In the genomic region with DNA sequence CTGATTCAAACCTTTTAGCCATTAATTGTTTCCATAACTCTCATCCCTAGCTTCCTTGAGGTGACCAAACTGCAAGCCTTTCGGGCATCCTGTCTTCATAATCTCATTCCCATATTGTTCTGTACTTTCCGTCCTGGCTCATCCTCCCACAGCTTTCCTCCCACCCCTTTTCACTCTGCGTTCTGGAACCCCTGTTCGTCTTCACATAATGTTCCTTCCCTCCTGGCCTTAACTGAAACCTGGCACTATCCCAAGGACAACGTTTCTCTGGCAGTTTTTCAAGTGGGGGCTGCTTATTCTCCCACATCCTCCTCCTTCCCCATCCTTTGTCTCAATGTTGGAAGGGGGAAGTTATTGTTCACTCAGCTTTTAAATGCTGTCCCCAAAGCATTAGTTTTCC, we compare ENCODE assay signal across 10 cellular contexts. TPM values are rescaled to one million over a fixed set of nuclear protein-coding genes. Genes with fewer than 3 reads are reported as not detected.
A peak's percentile ranks its signal among the peaks of the same experiment; 100 is the strongest.
DNase-seq lines count a peak whose midpoint lies in the region; ATAC-seq lines count a peak whose summit lies in the region.
"Had no signal": no experiment of that assay in that cellular context is flagged by ENCODE, and none has a peak within 500 bp of the region (broad histone marks: within the 10 kb centered on the region; RNA-seq: fewer than 3 reads in every experiment).

No MANE protein-coding gene starts in this region.

- ATAC-seq in right cardiac atrium = peak in 1 of 2 donors; percentile 36
- no peak for ATAC-seq in stimulated activated memory B cell treated with anti-CD40 and anti-IgM and Interleukin-4, amounts not matched to agents 10 μg/mL and 1 μg/mL and 100 μg/mL, for 72 hours
- no peak for ATAC-seq in HG02884 (IDR thresholded peaks at IDR 0.05; ENCODE audit: unreplicated experiment)

- peak overlapping the region; percentile 98 for H3K4me3 Mint-ChIP-seq in T-helper 1 cell treated with Interleukin-12 subunit alpha and Interleukin-12 subunit beta and Interleukin-4 antibody, amounts not matched to agents 30 μg/mL and 1 μg/mL, for 36 hours
- H3K4me3 Mint-ChIP-seq in activated T-helper 2 cell treated with anti-CD3 and anti-CD28 coated beads, Interferon-gamma antibody, Interleukin-2, Interleukin-4, amounts not matched to agents 10 μg/mL and 5 μg/mL and 100 μg/mL, durations not matched to agents 14 hours and 24 hours and 36 hours (ENCODE audit: low read depth) = peak overlapping the region; percentile 73
- H3K4me3 Mint-ChIP-seq in stimulated activated memory B cell treated with anti-CD40 and anti-IgM and Interleukin-4, amounts not matched to agents 10 μg/mL and 1 μg/mL and 100 μg/mL, for 72 hours = peak overlapping the region; percentile 90

- H3K4me3 ChIP-seq in right cardiac atrium (ENCODE audit: low read length) = peak overlapping the region; percentile 95

- WGBS in right cardiac atrium = 14% methylated on average over 5 of the region's 5 CpGs

- H3K27me3 Mint-ChIP-seq in T-helper 1 cell treated with Interleukin-12 subunit alpha and Interleukin-12 subunit beta and Interleukin-4 antibody, amounts not matched to agents 30 μg/mL and 1 μg/mL, for 36 hours (ENCODE audit: low read depth) = no peaks in the 10 kb centered on the region
- no peaks in the 10 kb centered on the region for H3K27me3 Mint-ChIP-seq in activated T-helper 2 cell treated with anti-CD3 and anti-CD28 coated beads, Interferon-gamma antibody, Interleukin-2, Interleukin-4, amounts not matched to agents 10 μg/mL and 5 μg/mL and 100 μg/mL, durations not matched to agents 14 hours and 24 hours and 36 hours (ENCODE audit: low read depth)
- H3K27me3 Mint-ChIP-seq in stimulated activated memory B cell treated with anti-CD40 and anti-IgM and Interleukin-4, amounts not matched to agents 10 μg/mL and 1 μg/mL and 100 μg/mL, for 72 hours = no peaks in the 10 kb centered on the region

- H3K9me3 ChIP-seq in right cardiac atrium (ENCODE audit: control insufficient read depth, low read length) = no peaks in the 10 kb centered on the region

- no peaks in the 10 kb centered on the region for H3K27me3 ChIP-seq in right cardiac atrium (ENCODE audit: control insufficient read depth, insufficient read depth)

- intact Hi-C loops in activated T-helper 2 cell treated with anti-CD3 and anti-CD28 coated beads, Interferon-gamma antibody, Interleukin-2, Interleukin-4, amounts not matched to agents 10 μg/mL and 5 μg/mL and 100 μg/mL, durations not matched to agents 14 hours and 24 hours and 36 hours (cut with micrococcal nuclease) = no loop called here
- intact Hi-C loops in right cardiac atrium (cut with DNase I) = no loop called here

- peaks cover 41% of the 10 kb centered on the region for H3K4me1 Mint-ChIP-seq in T-helper 1 cell treated with Interleukin-12 subunit alpha and Interleukin-12 subunit beta and Interleukin-4 antibody, amounts not matched to agents 30 μg/mL and 1 μg/mL, for 36 hours (ENCODE audit: low read depth)
- peaks cover 40% of the 10 kb centered on the region for H3K4me1 Mint-ChIP-seq in activated T-helper 2 cell treated with anti-CD3 and anti-CD28 coated beads, Interferon-gamma antibody, Interleukin-2, Interleukin-4, amounts not matched to agents 10 μg/mL and 5 μg/mL and 100 μg/mL, durations not matched to agents 14 hours and 24 hours and 36 hours (ENCODE audit: low read depth)
- H3K4me1 Mint-ChIP-seq in stimulated activated memory B cell treated with anti-CD40 and anti-IgM and Interleukin-4, amounts not matched to agents 10 μg/mL and 1 μg/mL and 100 μg/mL, for 72 hours = peaks cover 62% of the 10 kb centered on the region

- H3K36me3 Mint-ChIP-seq in T-helper 1 cell treated with Interleukin-12 subunit alpha and Interleukin-12 subunit beta and Interleukin-4 antibody, amounts not matched to agents 30 μg/mL and 1 μg/mL, for 36 hours (ENCODE audit: low read depth) = peaks cover 64% of the 10 kb centered on the region
- H3K36me3 Mint-ChIP-seq in activated T-helper 2 cell treated with anti-CD3 and anti-CD28 coated beads, Interferon-gamma antibody, Interleukin-2, Interleukin-4, amounts not matched to agents 10 μg/mL and 5 μg/mL and 100 μg/mL, durations not matched to agents 14 hours and 24 hours and 36 hours (ENCODE audit: low read depth) = peaks cover 77% of the 10 kb centered on the region
- peaks cover 59% of the 10 kb centered on the region for H3K36me3 Mint-ChIP-seq in stimulated activated memory B cell treated with anti-CD40 and anti-IgM and Interleukin-4, amounts not matched to agents 10 μg/mL and 1 μg/mL and 100 μg/mL, for 72 hours

- DNase-seq in T-helper 1 cell (no peak), right cardiac atrium (peak; percentile 14 to 46 (median 33)), GDM1 (lab: John Stamatoyannopoulos, UW) (no peak), NOMO-1 (lab: John Stamatoyannopoulos, UW; ENCODE audit: unreplicated experiment in 2 of 2) (no peak)
- no peak for DNase-seq in activated T-helper 2 cell treated with anti-CD3 and anti-CD28 coated beads, Interferon-gamma antibody, Interleukin-2, Interleukin-4, amounts not matched to agents 10 μg/mL and 5 μg/mL and 100 μg/mL, durations not matched to agents 14 hours and 24 hours and 36 hours (ENCODE audit: low spot score)

- H3K4me1 ChIP-seq in right cardiac atrium (ENCODE audit: control insufficient read depth, insufficient read depth, low read length) = peaks cover 2% of the 10 kb centered on the region

- peak overlapping the region; percentile 71 for H3K27ac Mint-ChIP-seq in T-helper 1 cell treated with Interleukin-12 subunit alpha and Interleukin-12 subunit beta and Interleukin-4 antibody, amounts not matched to agents 30 μg/mL and 1 μg/mL, for 36 hours
- peak overlapping the region; percentile 5 for H3K27ac Mint-ChIP-seq in activated T-helper 2 cell treated with anti-CD3 and anti-CD28 coated beads, Interferon-gamma antibody, Interleukin-2, Interleukin-4, amounts not matched to agents 10 μg/mL and 5 μg/mL and 100 μg/mL, durations not matched to agents 14 hours and 24 hours and 36 hours
- peak overlapping the region; percentile 91 for H3K27ac Mint-ChIP-seq in stimulated activated memory B cell treated with anti-CD40 and anti-IgM and Interleukin-4, amounts not matched to agents 10 μg/mL and 1 μg/mL and 100 μg/mL, for 72 hours

- peaks cover 43% of the 10 kb centered on the region for H3K9me3 Mint-ChIP-seq in T-helper 1 cell treated with Interleukin-12 subunit alpha and Interleukin-12 subunit beta and Interleukin-4 antibody, amounts not matched to agents 30 μg/mL and 1 μg/mL, for 36 hours
- peaks cover 44% of the 10 kb centered on the region for H3K9me3 Mint-ChIP-seq in activated T-helper 2 cell treated with anti-CD3 and anti-CD28 coated beads, Interferon-gamma antibody, Interleukin-2, Interleukin-4, amounts not matched to agents 10 μg/mL and 5 μg/mL and 100 μg/mL, durations not matched to agents 14 hours and 24 hours and 36 hours
- H3K9me3 Mint-ChIP-seq in stimulated activated memory B cell treated with anti-CD40 and anti-IgM and Interleukin-4, amounts not matched to agents 10 μg/mL and 1 μg/mL and 100 μg/mL, for 72 hours = peaks cover 12% of the 10 kb centered on the region

- no peak overlapping the region for H3K27ac ChIP-seq in right cardiac atrium (ENCODE audit: low read length)

RNA-seq across cellular contexts. Expression of gene ZNF189, which starts 1.5 kb away (rescaled TPM):
- total RNA-seq in activated T-helper 2 cell treated with anti-CD3 and anti-CD28 coated beads, Interferon-gamma antibody, Interleukin-2, Interleukin-4, amounts not matched to agents 10 μg/mL and 5 μg/mL and 100 μg/mL, durations not matched to agents 14 hours and 24 hours and 36 hours = 10.6 and 11.0 TPM in 2 replicates
- 10 to 100 TPM; 25.5 to 38.3 (median 32.3) TPM for total RNA-seq in right cardiac atrium
- 17.9 TPM for polyA plus RNA-seq in right cardiac atrium

RNA-seq across cellular contexts. Expression of gene MRPL50, which starts 1.7 kb away (rescaled TPM):
- 14.2 and 14.8 TPM in 2 replicates for total RNA-seq in activated T-helper 2 cell treated with anti-CD3 and anti-CD28 coated beads, Interferon-gamma antibody, Interleukin-2, Interleukin-4, amounts not matched to agents 10 μg/mL and 5 μg/mL and 100 μg/mL, durations not matched to agents 14 hours and 24 hours and 36 hours
- 10 to 100 TPM; 16.0 to 19.2 (median 18.2) TPM for total RNA-seq in right cardiac atrium
- 20.7 TPM for polyA plus RNA-seq in right cardiac atrium

RNA-seq across cellular contexts. Expression of gene BAAT, which starts 15.3 kb away (rescaled TPM):
- total RNA-seq in activated T-helper 2 cell treated with anti-CD3 and anti-CD28 coated beads, Interferon-gamma antibody, Interleukin-2, Interleukin-4, amounts not matched to agents 10 μg/mL and 5 μg/mL and 100 μg/mL, durations not matched to agents 14 hours and 24 hours and 36 hours = not detected in 2 replicates
- under 1 TPM in 3 of 4 donors, not detected in 1; 0.08 to 0.24 (median 0.14) TPM for total RNA-seq in right cardiac atrium
- polyA plus RNA-seq in right cardiac atrium = 0.11 TPM

RNA-seq across cellular contexts. Expression of gene ALDOB, which starts 35.5 kb away (rescaled TPM):
- total RNA-seq in activated T-helper 2 cell treated with anti-CD3 and anti-CD28 coated beads, Interferon-gamma antibody, Interleukin-2, Interleukin-4, amounts not matched to agents 10 μg/mL and 5 μg/mL and 100 μg/mL, durations not matched to agents 14 hours and 24 hours and 36 hours = not detected in 2 replicates
- total RNA-seq in right cardiac atrium = 1 to 10 TPM in 1 of 4 donors, under 1 TPM in 3; 0.40 to 1.8 (median 0.55) TPM
- 0.91 TPM for polyA plus RNA-seq in right cardiac atrium
- total RNA-seq: activated CD8-positive, alpha-beta memory T cell treated with anti-CD3 and anti-CD28 coated beads for 36 hours; mononuclear cell had no signal

Comparison
In these comparisons a context has a peak if more than half of its experiments do, and no peak if none do; other contexts are left out.
1. H3K27ac Mint-ChIP-seq: peak in every context shown above with its lines; median percentile 91 in stimulated activated memory B cell treated with anti-CD40 and anti-IgM and Interleukin-4, amounts not matched to agents 10 μg/mL and 1 μg/mL and 100 μg/mL, for 72 hours; 71 in T-helper 1 cell treated with Interleukin-12 subunit alpha and Interleukin-12 subunit beta and Interleukin-4 antibody, amounts not matched to agents 30 μg/mL and 1 μg/mL, for 36 hours; 5 in activated T-helper 2 cell treated with anti-CD3 and anti-CD28 coated beads, Interferon-gamma antibody, Interleukin-2, Interleukin-4, amounts not matched to agents 10 μg/mL and 5 μg/mL and 100 μg/mL, durations not matched to agents 14 hours and 24 hours and 36 hours.
2. DNase-seq: peak in right cardiac atrium (3 of 3); none in T-helper 1 cell (0 of 5), activated T-helper 2 cell treated with anti-CD3 and anti-CD28 coated beads, Interferon-gamma antibody, Interleukin-2, Interleukin-4, amounts not matched to agents 10 μg/mL and 5 μg/mL and 100 μg/mL, durations not matched to agents 14 hours and 24 hours and 36 hours (single experiment), GDM1 (single experiment) and NOMO-1 (0 of 2).
3. Peak in every context shown above with its lines, with median percentiles within 50 percentile points of each other: H3K4me3 Mint-ChIP-seq.